11 cellular contexts compared by ENCODE assay signal in the genomic region with DNA sequence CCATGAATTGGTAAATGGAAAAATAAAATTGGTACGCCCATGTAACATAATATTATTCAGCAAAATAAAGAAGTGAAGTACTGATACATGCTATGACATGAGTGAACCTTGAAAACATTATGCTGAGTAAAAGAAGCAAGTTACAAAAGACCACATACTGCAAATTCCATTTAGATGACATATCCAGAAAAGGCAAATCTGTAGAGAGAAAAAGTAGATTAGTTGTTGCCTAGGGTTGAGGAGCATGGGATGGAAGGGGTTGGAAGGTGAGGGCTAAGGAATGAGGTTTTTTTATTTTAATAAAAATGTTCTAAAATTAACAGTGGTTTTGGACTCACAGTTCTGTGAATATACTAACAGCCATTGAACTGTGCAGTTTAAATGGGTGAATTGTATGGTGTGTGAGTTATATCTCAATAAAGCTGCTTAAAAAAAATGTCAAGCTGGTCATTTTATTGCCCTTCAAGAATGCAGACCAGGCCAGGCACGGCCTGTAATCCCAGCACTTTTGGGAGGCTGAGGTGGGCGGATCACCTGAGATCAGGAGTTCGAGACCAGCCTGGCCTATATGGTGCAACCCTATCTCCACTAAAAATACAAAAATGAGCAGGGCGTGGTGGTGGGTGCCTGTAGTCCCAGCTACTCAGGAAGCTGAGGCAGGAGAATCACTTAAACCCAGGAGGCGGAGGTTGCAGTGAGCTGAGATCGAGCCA. TPM values are rescaled to one million over a fixed set of nuclear protein-coding genes. Genes with fewer than 3 reads are reported as not detected.
DNase-seq lines count a peak whose midpoint lies in the region; ATAC-seq and TF ChIP-seq lines count a peak whose summit lies in the region.
"Had no signal": no experiment of that assay in that cellular context is flagged by ENCODE, and none has a peak within 500 bp of the region (broad histone marks: within the 10 kb centered on the region; RNA-seq: fewer than 3 reads in every experiment).

No MANE protein-coding gene starts in this region.

- TF ChIP-seq CTCF in foreskin fibroblast (IDR thresholded peaks at IDR 0.05; ENCODE audit: low read depth, low read length) (no peak), thoracic aorta (IDR thresholded peaks at IDR 0.05) (no peak)

- H3K4me1 Mint-ChIP-seq in activated naive CD8-positive, alpha-beta T cell (ENCODE audit: low read depth), result peaks cover 23% of the 10 kb centered on the region
- H3K4me1 Mint-ChIP-seq in activated naive CD8-positive, alpha-beta T cell treated with anti-CD3 and anti-CD28 coated beads for 36 hours, result peaks cover 32% of the 10 kb centered on the region
- H3K4me1 Mint-ChIP-seq in activated T-helper 17 cell treated with anti-CD3 and anti-CD28 coated beads, Interleukin-2, amount 50 U/mL, for 72 hours, result peaks cover 27% of the 10 kb centered on the region

- H3K27ac ChIP-seq in thoracic aorta, result peak overlapping the region in 1 of 2 donors; percentile 28

- DNase-seq in activated naive CD8-positive, alpha-beta T cell treated with anti-CD3 and anti-CD28 coated beads for 36 hours, result no peak
- DNase-seq in foreskin fibroblast (peak; percentile 57 to 74), thoracic aorta (ENCODE audit: low spot score) (no peak), HuH-7.5 (ENCODE audit: low spot score) (no peak)
- DNase-seq: activated effector memory CD4-positive, alpha-beta T cell treated with Interleukin-2 at 50 U/mL for 16 hours; stimulated activated CD4-positive, alpha-beta T cell treated with anti-CD3 and anti-CD28 coated beads, Interleukin-1b, Interleukin-23, amount 100 ng/mL, for 48 hours had no signal

- peak; percentile 26 for ATAC-seq in activated T-helper 17 cell treated with anti-CD3 and anti-CD28 coated beads, Interleukin-2, amount 50 U/mL, for 72 hours (replicated peaks)
- peak; percentile 44 for ATAC-seq in thoracic aorta (ENCODE audit: insufficient number of reproducible peaks, low FRiP score, low read depth)
- no peak for ATAC-seq in HG03095 (IDR thresholded peaks at IDR 0.05; ENCODE audit: unreplicated experiment)
- ATAC-seq in HG03039 (IDR thresholded peaks at IDR 0.05; ENCODE audit: unreplicated experiment), result no peak

- no peaks in the 10 kb centered on the region for H3K27me3 Mint-ChIP-seq in activated naive CD8-positive, alpha-beta T cell
- peaks cover 23% of the 10 kb centered on the region for H3K27me3 Mint-ChIP-seq in activated naive CD8-positive, alpha-beta T cell treated with anti-CD3 and anti-CD28 coated beads for 36 hours
- peaks cover 4% of the 10 kb centered on the region for H3K27me3 Mint-ChIP-seq in activated T-helper 17 cell treated with anti-CD3 and anti-CD28 coated beads, Interleukin-2, amount 50 U/mL, for 72 hours

- H3K36me3 ChIP-seq in thoracic aorta, result no peaks in the 10 kb centered on the region

- H3K4me3 Mint-ChIP-seq in activated naive CD8-positive, alpha-beta T cell, result no peak overlapping the region
- no peak overlapping the region for H3K4me3 Mint-ChIP-seq in activated naive CD8-positive, alpha-beta T cell treated with anti-CD3 and anti-CD28 coated beads for 36 hours
- H3K4me3 Mint-ChIP-seq in activated T-helper 17 cell treated with anti-CD3 and anti-CD28 coated beads, Interleukin-2, amount 50 U/mL, for 72 hours, result peak overlapping the region; percentile 9
- H3K4me3 Mint-ChIP-seq: neural crest cell had no signal

- H3K36me3 Mint-ChIP-seq in activated naive CD8-positive, alpha-beta T cell, result no peaks in the 10 kb centered on the region
- no peaks in the 10 kb centered on the region for H3K36me3 Mint-ChIP-seq in activated naive CD8-positive, alpha-beta T cell treated with anti-CD3 and anti-CD28 coated beads for 36 hours
- no peaks in the 10 kb centered on the region for H3K36me3 Mint-ChIP-seq in activated T-helper 17 cell treated with anti-CD3 and anti-CD28 coated beads, Interleukin-2, amount 50 U/mL, for 72 hours (ENCODE audit: low read depth)

- H3K9me3 ChIP-seq in thoracic aorta, result no peaks in the 10 kb centered on the region

- no peaks in the 10 kb centered on the region for H3K27me3 ChIP-seq in thoracic aorta (replicated peaks; ENCODE audit: insufficient read depth)

- peak overlapping the region; percentile 30 for H3K27ac Mint-ChIP-seq in activated naive CD8-positive, alpha-beta T cell
- H3K27ac Mint-ChIP-seq in activated naive CD8-positive, alpha-beta T cell treated with anti-CD3 and anti-CD28 coated beads for 36 hours, result no peak overlapping the region
- H3K27ac Mint-ChIP-seq in activated T-helper 17 cell treated with anti-CD3 and anti-CD28 coated beads, Interleukin-2, amount 50 U/mL, for 72 hours, result peak overlapping the region; percentile 15

- H3K4me3 ChIP-seq in foreskin fibroblast (ENCODE audit: low read depth in 1 of 2, low read length in 2 of 2), result no peak overlapping the region
- no peak overlapping the region for H3K4me3 ChIP-seq in thoracic aorta

- H3K4me1 ChIP-seq in thoracic aorta (ENCODE audit: control insufficient read depth in 1 of 2, low read depth in 2 of 2), result peaks cover 3 to 31% of the 10 kb centered on the region in 2 donors

- no peaks in the 10 kb centered on the region for H3K9me3 Mint-ChIP-seq in activated naive CD8-positive, alpha-beta T cell (ENCODE audit: low read depth)
- H3K9me3 Mint-ChIP-seq in activated naive CD8-positive, alpha-beta T cell treated with anti-CD3 and anti-CD28 coated beads for 36 hours, result no peaks in the 10 kb centered on the region
- no peaks in the 10 kb centered on the region for H3K9me3 Mint-ChIP-seq in activated T-helper 17 cell treated with anti-CD3 and anti-CD28 coated beads, Interleukin-2, amount 50 U/mL, for 72 hours
- H3K9me3 Mint-ChIP-seq: neural crest cell had no signal

RNA-seq across cellular contexts. Expression of gene DLG1, which starts 8.1 kb away (rescaled TPM):
- total RNA-seq in activated naive CD8-positive, alpha-beta T cell treated with anti-CD3 and anti-CD28 coated beads for 36 hours, result 10 to 100 TPM; 47.9 to 49.1 TPM
- total RNA-seq in activated T-helper 17 cell treated with anti-CD3 and anti-CD28 coated beads, Interleukin-2, amount 50 U/mL, for 72 hours, result 10 to 100 TPM; 64.5 to 64.7 TPM
- 10 to 100 TPM; 46.4 to 67.8 TPM for total RNA-seq in thoracic aorta

Comparison
In these comparisons a context has a peak if more than half of its experiments do, and no peak if none do; other contexts are left out.
1. DNase-seq: peak in foreskin fibroblast (2 of 2); none in activated naive CD8-positive, alpha-beta T cell treated with anti-CD3 and anti-CD28 coated beads for 36 hours (single experiment), thoracic aorta (single experiment) and HuH-7.5 (single experiment).
2. ATAC-seq: peak in activated T-helper 17 cell treated with anti-CD3 and anti-CD28 coated beads, Interleukin-2, amount 50 U/mL, for 72 hours (single experiment) and thoracic aorta (single experiment); none in HG03095 (single experiment) and HG03039 (single experiment).